In genomic region chr4:174408841-174409552, GRCh38 we compare ENCODE assay signal across 23 cellular contexts.
"Had no signal": no experiment of that assay in that cellular context is flagged by ENCODE, and none has a peak within 500 bp of the region (broad histone marks: within the 10 kb centered on the region; RNA-seq: fewer than 3 reads in every experiment).

No MANE protein-coding gene starts in this region.

- H3K27me3 ChIP-seq: neural progenitor cell, right lobe of liver, stomach, thyroid gland, upper lobe of left lung had no signal

- H3K4me1 ChIP-seq: neural progenitor cell, parathyroid adenoma, right lobe of liver, stomach, thyroid gland, upper lobe of left lung had no signal

- H3K9me3 ChIP-seq: right lobe of liver, stomach, thyroid gland, upper lobe of left lung had no signal

- ATAC-seq: left lobe of liver; naive thymus-derived CD4-positive, alpha-beta T cell; right lobe of liver; stimulated activated effector memory CD8-positive, alpha-beta T cell treated with anti-CD3 and anti-CD28 coated beads, Interleukin-12 subunit alpha, Interleukin-12 subunit beta, amount 100 ng/mL, for 72 hours had no signal

- DNase-seq: dermis blood vessel endothelial cell; effector memory CD4-positive, alpha-beta T cell; hypothalamus; naive thymus-derived CD4-positive, alpha-beta T cell; right lobe of liver; stimulated activated CD4-positive, alpha-beta T cell treated with anti-CD3 and anti-CD28 coated beads, Interleukin-12 subunit alpha, Interleukin-12 subunit beta, amount 100 ng/mL, for 4 hours; stimulated activated CD4-positive, alpha-beta T cell treated with anti-CD3 and anti-CD28 coated beads, Interleukin-2, amount 100 ng/mL, for 24 hours; stimulated activated CD4-positive, alpha-beta T cell treated with anti-CD3 and anti-CD28 coated beads, Interleukin-4, amount 100 ng/mL, for 24 hours; stimulated activated naive CD4-positive, alpha-beta T cell treated with Interleukin-2 at 50 U/mL for 16 hours; stomach; thyroid gland; upper lobe of left lung had no signal

- H3K4me3 ChIP-seq: coronary artery, lung, neural progenitor cell, right lobe of liver, smooth muscle cell, stomach, thyroid gland, upper lobe of left lung had no signal

- H3K27ac ChIP-seq: coronary artery, neural progenitor cell, parathyroid adenoma, right lobe of liver, stomach, thyroid gland, upper lobe of left lung had no signal

- H3K4me2 ChIP-seq: neural progenitor cell, smooth muscle cell had no signal

- H3K79me2 ChIP-seq: parathyroid adenoma had no signal

- H3K36me3 ChIP-seq: neural progenitor cell, right lobe of liver, stomach, thyroid gland, upper lobe of left lung had no signal

- H2AFZ ChIP-seq: neural progenitor cell, parathyroid adenoma had no signal

- FAIRE-seq: endometrium, frontal cortex, keratinocyte, urothelium cell line had no signal

- H3K9ac ChIP-seq: neural progenitor cell, parathyroid adenoma had no signal
